Comparison of ENCODE assay signal across 8 cellular contexts in genomic region chr19:58154287-58154678, GRCh38. TPM values are rescaled to one million over a fixed set of nuclear protein-coding genes. Genes with fewer than 3 reads are reported as not detected.
DNase-seq lines count a peak whose midpoint lies in the region; ATAC-seq and TF ChIP-seq lines count a peak whose summit lies in the region.

No MANE protein-coding gene starts in this region.

- peaks cover 33% of the 10 kb centered on the region for H3K4me1 Mint-ChIP-seq in activated naive CD4-positive, alpha-beta T cell treated with anti-CD3 and anti-CD28 coated beads, Interleukin-2, amount 50 U/mL, for 24 hours

- peaks cover 6% of the 10 kb centered on the region for H3K36me3 Mint-ChIP-seq in activated naive CD4-positive, alpha-beta T cell treated with anti-CD3 and anti-CD28 coated beads, Interleukin-2, amount 50 U/mL, for 24 hours

- in situ Hi-C loops in astrocyte of the cerebellum (cut with HindIII; ENCODE audit: low sequenced_read_pairs): no loop called here

- DNase-seq in activated naive CD4-positive, alpha-beta T cell treated with anti-CD3 and anti-CD28 coated beads, Interleukin-2, amount 50 U/mL, for 16 hours: no peak
- DNase-seq in astrocyte of the cerebellum (ENCODE audit: low read depth) (no peak), skeletal muscle cell (ENCODE audit: low read depth) (no peak), A172 (ENCODE audit: low spot score) (no peak), NCI-H2196 (lab: John Stamatoyannopoulos, UW; ENCODE audit: unreplicated experiment) (no peak)

- peak overlapping the region; percentile 68 for H3K27ac ChIP-seq in iPS-18a (ENCODE audit: low read length)

- peak overlapping the region; percentile 91 for H3K4me3 Mint-ChIP-seq in activated naive CD4-positive, alpha-beta T cell treated with anti-CD3 and anti-CD28 coated beads, Interleukin-2, amount 50 U/mL, for 24 hours

- peaks cover 3% of the 10 kb centered on the region for H3K9me3 ChIP-seq in iPS-18a (ENCODE audit: control insufficient read depth, low read depth, low read length)

- peak overlapping the region; percentile 51 for H3K27ac Mint-ChIP-seq in activated naive CD4-positive, alpha-beta T cell treated with anti-CD3 and anti-CD28 coated beads, Interleukin-2, amount 50 U/mL, for 24 hours

- no peak for ATAC-seq in GM21737 (IDR thresholded peaks at IDR 0.05; ENCODE audit: unreplicated experiment)

- H3K27me3 Mint-ChIP-seq in activated naive CD4-positive, alpha-beta T cell treated with anti-CD3 and anti-CD28 coated beads, Interleukin-2, amount 50 U/mL, for 24 hours: no peaks in the 10 kb centered on the region

- H3K27me3 ChIP-seq in iPS-18a (ENCODE audit: control insufficient read depth, insufficient read depth, low read length): no peaks in the 10 kb centered on the region

- H3K36me3 ChIP-seq in iPS-18a (ENCODE audit: control insufficient read depth, low read depth, low read length): no peaks in the 10 kb centered on the region

- peaks cover 8% of the 10 kb centered on the region for H3K9me3 Mint-ChIP-seq in activated naive CD4-positive, alpha-beta T cell treated with anti-CD3 and anti-CD28 coated beads, Interleukin-2, amount 50 U/mL, for 24 hours

- peak overlapping the region; percentile 84 for H3K4me3 ChIP-seq in astrocyte of the cerebellum (ENCODE audit: low read depth, low read length)
- H3K4me3 ChIP-seq in iPS-18a (ENCODE audit: low read length): peak overlapping the region; percentile 91
- H3K4me3 ChIP-seq in skeletal muscle cell (ENCODE audit: low read depth, low read length): peak overlapping the region; percentile 64

- peaks cover 5% of the 10 kb centered on the region for H3K4me1 ChIP-seq in iPS-18a (ENCODE audit: control insufficient read depth, low read depth, low read length)

- H3K9ac ChIP-seq in iPS-18a (ENCODE audit: low read length): peak overlapping the region; percentile 70

- no peak for TF ChIP-seq CTCF in astrocyte of the cerebellum (IDR thresholded peaks at IDR 0.05; ENCODE audit: low read depth, low read length, missing control alignments)

RNA-seq across cellular contexts. Expression of gene ZNF329, which starts 3.7 kb away (rescaled TPM):
- total RNA-seq in A172 (2014; rRNA removed; shearing (Covaris generic)): 16.0 and 16.6 TPM in 2 replicates

RNA-seq across cellular contexts. Expression of gene ZNF274, which starts 28.6 kb away (rescaled TPM):
- total RNA-seq in A172 (2014; rRNA removed; shearing (Covaris generic)): 23.5 and 26.9 TPM in 2 replicates

RNA-seq across cellular contexts. Expression of gene ZSCAN18, which starts 56.3 kb away (rescaled TPM):
- total RNA-seq in A172 (2014; rRNA removed; shearing (Covaris generic)): 2.9 and 5.5 TPM in 2 replicates
